In genomic region chr4:23036503-23036902, GRCh38 we compare ENCODE assay signal across 25 cellular contexts.
"Had no signal": no experiment of that assay in that cellular context is flagged by ENCODE, and none has a peak within 500 bp of the region (broad histone marks: within the 10 kb centered on the region; RNA-seq: fewer than 3 reads in every experiment).

No MANE protein-coding gene starts in this region.

- H3K4me3 Mint-ChIP-seq: endodermal cell, memory B cell, mesothelial cell of epicardium, naive B cell, nephron had no signal

- H3K36me3 Mint-ChIP-seq: memory B cell, mesothelial cell of epicardium, naive B cell had no signal

- H3K27me3 ChIP-seq: gastrocnemius medialis, heart right ventricle, neutrophil, suprapubic skin, thyroid gland, upper lobe of left lung, uterus had no signal

- H3K4me1 ChIP-seq: gastrocnemius medialis, left ventricle myocardium inferior, lower lobe of right lung, suprapubic skin, thyroid gland, upper lobe of left lung, uterus had no signal

- ATAC-seq: esophagus mucosa; gastrocnemius medialis; left cardiac atrium; sciatic nerve; stimulated activated naive CD8-positive, alpha-beta T cell treated with anti-CD3 and anti-CD28 coated beads, Interleukin-15, Interleukin-2, amounts not matched to agents 100 U/mL and 50 U/mL, for 24 hours had no signal

- DNase-seq: effector CD4-positive, alpha-beta T cell; endodermal cell; gastrocnemius medialis; heart right ventricle; left cardiac atrium; left ventricle myocardium inferior; lower lobe of right lung; naive B cell; posterior cingulate gyrus; stimulated activated CD4-positive, alpha-beta T cell treated with anti-CD3 and anti-CD28 coated beads, Interleukin-12 subunit alpha, Interleukin-12 subunit beta, amount 100 ng/mL, for 4 hours; stimulated activated naive CD8-positive, alpha-beta T cell treated with anti-CD3 and anti-CD28 coated beads, Interleukin-15, Interleukin-2, amounts not matched to agents 100 U/mL and 50 U/mL, for 24 hours; thyroid gland; upper lobe of left lung; uterus had no signal

- H3K4me3 ChIP-seq: coronary artery, gastrocnemius medialis, heart right ventricle, left ventricle myocardium inferior, lower lobe of right lung, skin epidermis, suprapubic skin, thyroid gland, upper lobe of left lung, uterus had no signal

- H3K27ac ChIP-seq: coronary artery, gastrocnemius medialis, heart right ventricle, left ventricle myocardium inferior, lower lobe of right lung, neutrophil, suprapubic skin, thyroid gland, upper lobe of left lung, uterus had no signal

- H3K27me3 Mint-ChIP-seq: memory B cell, naive B cell had no signal

- FAIRE-seq: endothelial cell of umbilical vein, keratinocyte had no signal

- H3K4me1 Mint-ChIP-seq: endodermal cell, memory B cell, mesothelial cell of epicardium, naive B cell had no signal

- H3K27ac Mint-ChIP-seq: endodermal cell, memory B cell, mesothelial cell of epicardium, naive B cell, nephron had no signal

- H3K9me3 ChIP-seq: gastrocnemius medialis, heart right ventricle, left ventricle myocardium inferior, lower lobe of right lung, neutrophil, thyroid gland, upper lobe of left lung, uterus had no signal

- H3K36me3 ChIP-seq: gastrocnemius medialis, heart right ventricle, left ventricle myocardium inferior, lower lobe of right lung, neutrophil, suprapubic skin, thyroid gland, upper lobe of left lung, uterus had no signal

- H3K9me3 Mint-ChIP-seq: endodermal cell, nephron had no signal
